Comparison of ENCODE assay signal across 8 cellular contexts in the genomic region with DNA sequence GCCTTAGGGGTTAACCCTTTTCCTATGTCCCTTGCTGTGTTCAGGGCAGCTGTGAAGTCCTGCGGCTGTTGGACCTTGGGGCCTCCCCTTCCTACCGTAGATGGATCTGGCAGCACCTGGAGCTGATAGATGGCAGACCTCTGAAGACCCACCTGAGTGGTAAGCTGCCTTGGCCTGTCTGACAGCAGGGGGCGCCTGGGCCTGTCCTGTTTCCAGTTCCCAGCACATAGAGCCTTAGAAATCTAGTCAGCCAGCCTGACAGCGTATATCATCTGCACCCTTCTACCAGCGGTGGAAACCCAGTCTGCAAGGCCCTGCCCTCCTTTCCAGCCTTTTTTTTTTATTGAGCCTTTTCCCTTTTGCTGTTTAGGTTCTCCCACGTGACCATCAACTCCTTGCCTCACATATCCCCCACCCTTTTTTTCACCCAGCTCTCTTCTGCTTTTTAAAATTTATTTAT. TPM values are rescaled to one million over a fixed set of nuclear protein-coding genes. Genes with fewer than 3 reads are reported as not detected.
DNase-seq lines count a peak whose midpoint lies in the region; ATAC-seq and TF ChIP-seq lines count a peak whose summit lies in the region.

No MANE protein-coding gene starts in this region.

- no peaks in the 10 kb centered on the region for H3K79me2 ChIP-seq in osteoblast (ENCODE audit: insufficient read depth, low read length)

- peak; percentile 50 for ATAC-seq in thoracic aorta (ENCODE audit: insufficient number of reproducible peaks, low FRiP score, low read depth)
- ATAC-seq in GM21423 (IDR thresholded peaks at IDR 0.05; ENCODE audit: unreplicated experiment), result no peak

- H3K9me3 ChIP-seq in osteoblast (ENCODE audit: low read depth, low read length) (no peaks in the 10 kb centered on the region), thoracic aorta (no peaks in the 10 kb centered on the region)

- no peak overlapping the region for H2AFZ ChIP-seq in osteoblast (ENCODE audit: low read length)

- no peak overlapping the region for H3K4me3 ChIP-seq in osteoblast (ENCODE audit: insufficient read depth, low read length)
- no peak overlapping the region for H3K4me3 ChIP-seq in thoracic aorta

- no peaks in the 10 kb centered on the region for H4K20me1 ChIP-seq in osteoblast (ENCODE audit: insufficient read depth, low read length)

- TF ChIP-seq CTCF in osteoblast (IDR thresholded peaks at IDR 0.05; ENCODE audit: extremely low read depth, low read depth, low read length) (peak; percentile 94), thoracic aorta (IDR thresholded peaks at IDR 0.05) (peak; percentile 85)

- DNase-seq in G401 (ENCODE audit: low spot score), result peak; percentile 82
- DNase-seq in NCI-H1105 treated with DMSO at 0.1 percent for 48 hours (lab: John Stamatoyannopoulos, UW), result peak; percentile 89
- DNase-seq in SK-N-DZ (ENCODE audit: low spot score), result peak; percentile 90
- peak; percentile 71 for DNase-seq in activated gamma-delta T cell treated with anti-CD3 and anti-CD28 coated beads, Interleukin-2, amount 50 U/mL, for 16 hours (ENCODE audit: low read depth)
- peak; percentile 73 for DNase-seq in germinal center (ENCODE audit: low spot score)
- DNase-seq in osteoblast (ENCODE audit: insufficient read length, low spot score, missing footprints), result peak; percentile 93
- DNase-seq in thoracic aorta (ENCODE audit: low spot score), result peak; percentile 19

- in situ Hi-C loops in G401 (cut with HindIII; ENCODE audit: low sequenced_read_pairs), result no loop called here

- H3K36me3 ChIP-seq in osteoblast (ENCODE audit: insufficient read depth, low read length) (no peaks in the 10 kb centered on the region), thoracic aorta (no peaks in the 10 kb centered on the region)

- H3K4me1 ChIP-seq in osteoblast (ENCODE audit: insufficient read depth, low read length) (no peaks in the 10 kb centered on the region), thoracic aorta (ENCODE audit: control insufficient read depth in 1 of 2, low read depth in 2 of 2) (no peaks in the 10 kb centered on the region)

- no peak overlapping the region for H3K27ac ChIP-seq in osteoblast (ENCODE audit: low read depth, low read length)
- no peak overlapping the region for H3K27ac ChIP-seq in thoracic aorta

- H3K27me3 ChIP-seq in osteoblast (ENCODE audit: insufficient read depth, low read length) (no peaks in the 10 kb centered on the region), thoracic aorta (replicated peaks; ENCODE audit: insufficient read depth) (no peaks in the 10 kb centered on the region)

- H3K4me2 ChIP-seq in osteoblast (ENCODE audit: insufficient read depth, low read length), result no peak overlapping the region

RNA-seq across cellular contexts. Expression of a gene that starts 26.6 kb away (rescaled TPM):
- total RNA-seq in G401 (2014; rRNA removed; shearing (Covaris generic)), result 5.8 and 8.6 TPM in 2 replicates
- polyA plus RNA-seq in SK-N-DZ (2014; cell fraction: cytosol; rRNA removed), result 25.3 and 29.5 TPM in 2 replicates
- 40.5 and 41.7 TPM in 2 replicates for polyA plus RNA-seq in SK-N-DZ (2014; cell fraction: nucleus; rRNA removed)
- total RNA-seq in osteoblast (0.72 and 2.1 TPM in 2 replicates), thoracic aorta (1 to 10 TPM; 1.2 to 2.6 TPM)

RNA-seq across cellular contexts. Expression of a gene that starts 40.7 kb away (rescaled TPM):
- total RNA-seq in G401 (2014; rRNA removed; shearing (Covaris generic)), result 83.0 and 147 TPM in 2 replicates
- polyA plus RNA-seq in SK-N-DZ (2014; cell fraction: cytosol; rRNA removed), result 175 and 177 TPM in 2 replicates
- 148 and 166 TPM in 2 replicates for polyA plus RNA-seq in SK-N-DZ (2014; cell fraction: nucleus; rRNA removed)
- total RNA-seq in osteoblast (69.8 and 74.6 TPM in 2 replicates), thoracic aorta (10 to 100 TPM; 42.3 to 87.2 TPM)

Comparison
In these comparisons a context has a peak if more than half of its experiments do, and no peak if none do; other contexts are left out.
1. DNase-seq: peak in every context shown above with its lines; median percentile 93 in osteoblast; 90 in SK-N-DZ; 89 in NCI-H1105 treated with DMSO at 0.1 percent for 48 hours; 82 in G401; 73 in germinal center; 71 in activated gamma-delta T cell treated with anti-CD3 and anti-CD28 coated beads, Interleukin-2, amount 50 U/mL, for 16 hours; 19 in thoracic aorta.